In genomic region chr22:27252282-27253049, GRCh38 we compare ENCODE assay signal across 11 cellular contexts.
DNase-seq lines count a peak whose midpoint lies in the region; ATAC-seq and TF ChIP-seq lines count a peak whose summit lies in the region.
"Had no signal": no experiment of that assay in that cellular context is flagged by ENCODE, and none has a peak within 500 bp of the region (broad histone marks: within the 10 kb centered on the region; RNA-seq: fewer than 3 reads in every experiment).

No MANE protein-coding gene starts in this region.

- H3K79me2 ChIP-seq in HCT116 (ENCODE audit: insufficient read depth, low read length) (no peaks in the 10 kb centered on the region), Karpas-422 (ENCODE audit: low read length) (no peaks in the 10 kb centered on the region)

- no peaks in the 10 kb centered on the region for H3K9me2 ChIP-seq in HCT116 (ENCODE audit: insufficient read depth)
- no peaks in the 10 kb centered on the region for H3K9me2 ChIP-seq in Karpas-422 (replicated peaks; ENCODE audit: insufficient read depth, low read length)

- TF ChIP-seq POLR2A in HCT116 (IDR thresholded peaks at IDR 0.05; ENCODE audit: borderline replicate concordance, extremely low read depth, insufficient read depth, insufficient read length) (no peak), vagina (IDR thresholded peaks at IDR 0.05) (no peak)

- peak; percentile 60 for ATAC-seq in HCT116
- ATAC-seq in HG02840 (IDR thresholded peaks at IDR 0.05; ENCODE audit: low FRiP score, unreplicated experiment), result no peak
- no peak for ATAC-seq in HG02981 (IDR thresholded peaks at IDR 0.05; ENCODE audit: unreplicated experiment)

- peak; percentile 40 for DNase-seq in AG04449 (ENCODE audit: low read depth, low spot score)
- no peak for DNase-seq in HCT116 (ENCODE audit: low read depth, low spot score)
- DNase-seq in astrocyte of the cerebellum (ENCODE audit: low read depth), result peak; percentile 87
- peak; percentile 75 for DNase-seq in islet precursor cell
- no peak for DNase-seq in vagina (ENCODE audit: extremely low spot score in 2 of 2)
- DNase-seq in Karpas-422, result no peak
- DNase-seq: activated CD4-positive, alpha-beta T cell treated with anti-CD3 and anti-CD28 coated beads, Interleukin-2, amount 50 U/mL, for 4 hours; anterior cingulate cortex; KG1 had no signal

- TF ChIP-seq CTCF in AG04449 (IDR thresholded peaks at IDR 0.05; ENCODE audit: insufficient read depth, low read length, missing control alignments), result no peak
- TF ChIP-seq CTCF in HCT116 (IDR thresholded peaks at IDR 0.05 in 2 of 3, conservative IDR thresholded peaks at IDR 0.05 in 1 of 3; ENCODE audit: borderline replicate concordance in 1 of 3, insufficient read depth in 1 of 3, low read depth in 2 of 3, low read length in 2 of 3), result no peak
- TF ChIP-seq CTCF in astrocyte of the cerebellum (IDR thresholded peaks at IDR 0.05; ENCODE audit: low read depth, low read length, missing control alignments), result no peak
- TF ChIP-seq CTCF in vagina (IDR thresholded peaks at IDR 0.05), result no peak

- in situ Hi-C loops in astrocyte of the cerebellum (cut with HindIII; ENCODE audit: low sequenced_read_pairs), result no loop called here

- peaks cover 4 to 7% of the 10 kb centered on the region in 2 experiments; a peak in 2 of 4 replicates for H3K4me1 ChIP-seq in HCT116 (ENCODE audit: control insufficient read depth in 1 of 2, insufficient read depth in 2 of 2, low read length in 2 of 2)
- H3K4me1 ChIP-seq in vagina, result peaks cover 14% of the 10 kb centered on the region
- H3K4me1 ChIP-seq in Karpas-422 (ENCODE audit: low read length), result no peaks in the 10 kb centered on the region

- no peak overlapping the region for H2AFZ ChIP-seq in HCT116 (ENCODE audit: low read depth, low read length, poor library complexity, severe bottlenecking)
- H2AFZ ChIP-seq in Karpas-422 (ENCODE audit: low read length), result no peak overlapping the region

- intact Hi-C loops in HCT116 (cut with micrococcal nuclease), result no loop called here
- intact Hi-C loops in vagina (cut with DNase I), result no loop called here

- H3K9me3 ChIP-seq in HCT116 (ENCODE audit: control insufficient read depth in 1 of 2, insufficient read depth in 1 of 2, low read depth in 1 of 2, low read length in 2 of 2), result peaks cover 4 to 6% of the 10 kb centered on the region in 2 experiments; a peak in 2 of 4 replicates
- H3K9me3 ChIP-seq in vagina, result peaks cover 4% of the 10 kb centered on the region
- H3K9me3 ChIP-seq in Karpas-422 (ENCODE audit: low read length), result peaks cover 7% of the 10 kb centered on the region

- CTCF ChIA-PET in AG04449 (lab: Yijun Ruan, JAX), result no interaction called here
- CTCF ChIA-PET in HCT116 (lab: Charles Lee), result no interaction called here

- no peak overlapping the region for H3K4me3 ChIP-seq in AG04449 (ENCODE audit: low read depth, low read length)
- H3K4me3 ChIP-seq in HCT116 (replicated peaks in 1 of 2; ENCODE audit: low read depth in 1 of 2, low read length in 2 of 2), result no peak overlapping the region
- H3K4me3 ChIP-seq in astrocyte of the cerebellum (ENCODE audit: low read depth, low read length), result no peak overlapping the region
- no peak overlapping the region for H3K4me3 ChIP-seq in vagina
- no peak overlapping the region for H3K4me3 ChIP-seq in Karpas-422 (ENCODE audit: low read length)

- H3K9ac ChIP-seq in HCT116 (ENCODE audit: low read length), result no peak overlapping the region
- H3K9ac ChIP-seq in Karpas-422 (ENCODE audit: low read length), result no peak overlapping the region

- RAD21 ChIA-PET in HCT116 (lab: Charles Lee; ENCODE audit: low non-redundant PET in 1 of 2, low total read pairs in 2 of 2, uncharacterized antibody in 2 of 2, unreplicated experiment in 2 of 2), result no interaction called here

- no peaks in the 10 kb centered on the region for H4K20me1 ChIP-seq in HCT116 (ENCODE audit: insufficient read depth)
- no peaks in the 10 kb centered on the region for H4K20me1 ChIP-seq in Karpas-422 (ENCODE audit: insufficient read depth, low read depth, low read length)

- BruUV-seq in HCT116 (replicated peaks; lab: Mats Ljungman, UMichigan), result no TSS peak

- no peak overlapping the region for H3K27ac ChIP-seq in HCT116 (ENCODE audit: low read depth, low read length)
- no peak overlapping the region for H3K27ac ChIP-seq in vagina
- no peak overlapping the region for H3K27ac ChIP-seq in Karpas-422 (ENCODE audit: low read length)

- POLR2A ChIA-PET in AG04449 (lab: Yijun Ruan, JAX) (interaction anchor here (1.1 kb wide), 1 partner anchor 140 kb away, joined by 4 read pairs; no protein-coding TSS in a partner anchor), HCT116 (lab: Charles Lee) (no interaction called here)

- H3K27me3 ChIP-seq in HCT116 (ENCODE audit: insufficient read depth, low read length), result no peaks in the 10 kb centered on the region; the same call in 1 of the 2 replicates
- H3K27me3 ChIP-seq in vagina, result no peaks in the 10 kb centered on the region
- peaks cover 4% of the 10 kb centered on the region; the same call in 1 of the 2 replicates for H3K27me3 ChIP-seq in Karpas-422 (ENCODE audit: low read length)

- H3K36me3 ChIP-seq in HCT116 (ENCODE audit: control insufficient read depth in 1 of 2, insufficient read depth in 2 of 2, low read length in 2 of 2) (no peaks in the 10 kb centered on the region), vagina (no peaks in the 10 kb centered on the region), Karpas-422 (ENCODE audit: insufficient read depth, low read length) (no peaks in the 10 kb centered on the region)

- H3K4me2 ChIP-seq in HCT116 (ENCODE audit: low read length) (peak overlapping the region; percentile 28; the same call in 1 of the 2 replicates), Karpas-422 (ENCODE audit: low read depth, low read length, poor library complexity, severe bottlenecking) (no peak overlapping the region)

- TF ChIP-seq RAD21 in HCT116 (IDR thresholded peaks at IDR 0.05; ENCODE audit: low read depth), result no peak

TF ChIP-seq in HCT116, 20 proteins besides CTCF, POLR2A, EP300 and RAD21:
- TF ChIP-seq CEBPB (IDR thresholded peaks at IDR 0.05; ENCODE audit: low read depth), result peak; percentile 65
- no peak for TF ChIP-seq EGR1 (IDR thresholded peaks at IDR 0.05; ENCODE audit: low read depth)
- TF ChIP-seq EZH2phosphoT487 (IDR thresholded peaks at IDR 0.05; ENCODE audit: borderline replicate concordance), result no peak
- TF ChIP-seq, protein P1, sequence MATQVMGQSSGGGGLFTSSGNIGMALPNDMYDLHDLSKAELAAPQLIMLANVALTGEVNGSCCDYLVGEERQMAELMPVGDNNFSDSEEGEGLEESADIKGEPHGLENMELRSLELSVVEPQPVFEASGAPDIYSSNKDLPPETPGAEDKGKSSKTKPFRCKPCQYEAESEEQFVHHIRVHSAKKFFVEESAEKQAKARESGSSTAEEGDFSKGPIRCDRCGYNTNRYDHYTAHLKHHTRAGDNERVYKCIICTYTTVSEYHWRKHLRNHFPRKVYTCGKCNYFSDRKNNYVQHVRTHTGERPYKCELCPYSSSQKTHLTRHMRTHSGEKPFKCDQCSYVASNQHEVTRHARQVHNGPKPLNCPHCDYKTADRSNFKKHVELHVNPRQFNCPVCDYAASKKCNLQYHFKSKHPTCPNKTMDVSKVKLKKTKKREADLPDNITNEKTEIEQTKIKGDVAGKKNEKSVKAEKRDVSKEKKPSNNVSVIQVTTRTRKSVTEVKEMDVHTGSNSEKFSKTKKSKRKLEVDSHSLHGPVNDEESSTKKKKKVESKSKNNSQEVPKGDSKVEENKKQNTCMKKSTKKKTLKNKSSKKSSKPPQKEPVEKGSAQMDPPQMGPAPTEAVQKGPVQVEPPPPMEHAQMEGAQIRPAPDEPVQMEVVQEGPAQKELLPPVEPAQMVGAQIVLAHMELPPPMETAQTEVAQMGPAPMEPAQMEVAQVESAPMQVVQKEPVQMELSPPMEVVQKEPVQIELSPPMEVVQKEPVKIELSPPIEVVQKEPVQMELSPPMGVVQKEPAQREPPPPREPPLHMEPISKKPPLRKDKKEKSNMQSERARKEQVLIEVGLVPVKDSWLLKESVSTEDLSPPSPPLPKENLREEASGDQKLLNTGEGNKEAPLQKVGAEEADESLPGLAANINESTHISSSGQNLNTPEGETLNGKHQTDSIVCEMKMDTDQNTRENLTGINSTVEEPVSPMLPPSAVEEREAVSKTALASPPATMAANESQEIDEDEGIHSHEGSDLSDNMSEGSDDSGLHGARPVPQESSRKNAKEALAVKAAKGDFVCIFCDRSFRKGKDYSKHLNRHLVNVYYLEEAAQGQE (IDR thresholded peaks at IDR 0.05; ENCODE audit: low read depth), result no peak
- TF ChIP-seq ATF3 (IDR thresholded peaks at IDR 0.05), result no peak
- no peak for TF ChIP-seq CBX3 (IDR thresholded peaks at IDR 0.05; ENCODE audit: low read depth)
- no peak for TF ChIP-seq SRF (IDR thresholded peaks at IDR 0.05; ENCODE audit: low read depth)
- TF ChIP-seq FOSL1 (IDR thresholded peaks at IDR 0.05; ENCODE audit: low read depth), result 0 out of 2 replicates have a peak, but pooled peaks have one; percentile 13
- 0 out of 2 replicates have a peak, but pooled peaks have one; percentile 5 for TF ChIP-seq SP1 (IDR thresholded peaks at IDR 0.05; ENCODE audit: low read depth)
- TF ChIP-seq TCF7L2 (IDR thresholded peaks at IDR 0.05; ENCODE audit: borderline replicate concordance, extremely low read depth, insufficient read depth, insufficient read length), result no peak
- no peak for TF ChIP-seq ZNF274 (IDR thresholded peaks at IDR 0.05; ENCODE audit: low read depth, low read length)
- no peak for TF ChIP-seq MAX (IDR thresholded peaks at IDR 0.05)

Comparison
In these comparisons a context has a peak if more than half of its experiments do, and no peak if none do; other contexts are left out.
1. DNase-seq: peak in AG04449 (single experiment), astrocyte of the cerebellum (single experiment) and islet precursor cell (single experiment); none in HCT116 (single experiment), vagina (0 of 2) and Karpas-422 (single experiment).